In the genomic region with DNA sequence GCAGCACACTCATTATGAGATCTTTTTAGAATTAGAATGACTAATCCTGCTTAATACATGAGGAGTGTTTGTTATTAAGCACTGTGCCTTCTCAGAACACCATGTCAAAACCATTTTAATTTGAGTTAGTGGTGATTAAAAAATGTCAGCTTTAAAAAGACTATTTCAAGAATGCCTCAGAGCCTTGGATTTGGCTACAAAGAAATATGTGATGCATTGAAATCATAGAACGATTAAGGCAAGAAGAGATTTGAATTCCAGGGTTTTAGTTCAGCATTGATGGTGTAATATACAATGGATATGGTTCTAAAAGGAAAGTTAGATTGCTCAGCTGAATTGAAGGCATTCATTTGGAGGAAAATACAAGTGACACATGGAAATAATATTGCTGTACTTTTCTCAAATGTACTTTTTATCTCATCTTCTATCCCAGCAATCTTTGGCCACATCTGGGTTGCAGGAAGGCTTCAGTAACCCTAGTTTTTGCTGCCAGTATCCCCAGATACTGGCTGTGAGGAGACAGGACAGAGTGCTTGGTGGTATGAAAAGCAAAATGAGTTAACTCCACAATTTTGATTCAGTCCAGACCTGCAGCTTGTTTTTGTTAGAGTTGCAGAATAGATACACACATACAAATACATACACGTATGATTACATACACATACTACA, we compare ENCODE assay signal across 21 cellular contexts.
DNase-seq lines count a peak whose midpoint lies in the region; ATAC-seq and TF ChIP-seq lines count a peak whose summit lies in the region.
"Had no signal": no experiment of that assay in that cellular context is flagged by ENCODE, and none has a peak within 500 bp of the region (broad histone marks: within the 10 kb centered on the region; RNA-seq: fewer than 3 reads in every experiment).

No MANE protein-coding gene starts in this region.

- DNase-seq in BJ (ENCODE audit: low read depth): peak; percentile 14
- peak; percentile 22 for DNase-seq in dedifferentiated amniotic fluid mesenchymal stem cell (ENCODE audit: extremely low spot score)
- DNase-seq in left lung: no peak
- no peak for DNase-seq in DMS 273 treated with DMSO at 0.1 percent for 48 hours (lab: John Stamatoyannopoulos, UW)
- no peak for DNase-seq in 8988T
- DNase-seq in NCI-H2171 (lab: John Stamatoyannopoulos, UW): no peak
- DNase-seq: ACHN; CD4-positive, CD25-positive, alpha-beta regulatory T cell; H9; NCI-H1048; NCI-H1417; NCI-H187; NCI-H2081 treated with DMSO at 0.1 percent for 48 hours; NCI-H2171 treated with DMSO at 0.1 percent for 48 hours; NCI-H345; NCI-H510A treated with DMSO at 0.1 percent for 48 hours; SJCRH30 had no signal

- intact Hi-C loops in left lung (cut with DNase I): no loop called here

- no peaks in the 10 kb centered on the region for H3K9me3 ChIP-seq in left lung
- H3K9me3 ChIP-seq: BLaER1, SJCRH30 had no signal

- CTCF ChIA-PET in BJ (lab: Yijun Ruan, JAX): no interaction called here

- H3K4me3 ChIP-seq in BJ (ENCODE audit: low read depth, low read length) (no peak overlapping the region), left lung (no peak overlapping the region)
- H3K4me3 ChIP-seq: BLaER1, GM23338, SJCRH30 had no signal

- POLR2A ChIA-PET in BJ (lab: Charles Lee): no interaction called here

- ATAC-seq in SK-N-SH treated with all-trans-retinoic acid at 6 μM for 48 hours (no peak), left lung (peak; percentile 39), GM19023 (IDR thresholded peaks at IDR 0.05; ENCODE audit: unreplicated experiment) (no peak)
- ATAC-seq: GM23338 had no signal

- H3K27me3 ChIP-seq in BJ (ENCODE audit: control insufficient read depth, insufficient read depth, low read length) (no peaks in the 10 kb centered on the region), left lung (no peaks in the 10 kb centered on the region)
- H3K27me3 ChIP-seq: BLaER1, SJCRH30 had no signal

- no peaks in the 10 kb centered on the region for H3K36me3 ChIP-seq in BJ (ENCODE audit: control insufficient read depth, insufficient read depth, low read length)
- no peaks in the 10 kb centered on the region for H3K36me3 ChIP-seq in left lung
- H3K36me3 ChIP-seq: BLaER1, SJCRH30 had no signal

- no peak overlapping the region for H3K27ac ChIP-seq in left lung
- H3K27ac ChIP-seq: BLaER1, SJCRH30 had no signal

- no peak for TF ChIP-seq CTCF in BJ (IDR thresholded peaks at IDR 0.05; ENCODE audit: insufficient read depth, low read depth, low read length)
- no peak for TF ChIP-seq CTCF in left lung (IDR thresholded peaks at IDR 0.05)

- no peaks in the 10 kb centered on the region for H3K4me1 ChIP-seq in left lung
- H3K4me1 ChIP-seq: BLaER1 had no signal

TF ChIP-seq in SK-N-SH treated with all-trans-retinoic acid at 6 μM for 48 hours, 23 proteins besides CTCF, POLR2A, EP300 and RAD21:
- TF ChIP-seq, protein P1, sequence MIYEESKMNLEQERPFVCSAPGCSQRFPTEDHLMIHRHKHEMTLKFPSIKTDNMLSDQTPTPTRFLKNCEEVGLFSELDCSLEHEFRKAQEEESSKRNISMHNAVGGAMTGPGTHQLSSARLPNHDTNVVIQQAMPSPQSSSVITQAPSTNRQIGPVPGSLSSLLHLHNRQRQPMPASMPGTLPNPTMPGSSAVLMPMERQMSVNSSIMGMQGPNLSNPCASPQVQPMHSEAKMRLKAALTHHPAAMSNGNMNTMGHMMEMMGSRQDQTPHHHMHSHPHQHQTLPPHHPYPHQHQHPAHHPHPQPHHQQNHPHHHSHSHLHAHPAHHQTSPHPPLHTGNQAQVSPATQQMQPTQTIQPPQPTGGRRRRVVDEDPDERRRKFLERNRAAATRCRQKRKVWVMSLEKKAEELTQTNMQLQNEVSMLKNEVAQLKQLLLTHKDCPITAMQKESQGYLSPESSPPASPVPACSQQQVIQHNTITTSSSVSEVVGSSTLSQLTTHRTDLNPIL (CRISPR knock-in tag; IDR thresholded peaks at IDR 0.05; ENCODE audit: low read depth): no peak
- TF ChIP-seq, protein P2, sequence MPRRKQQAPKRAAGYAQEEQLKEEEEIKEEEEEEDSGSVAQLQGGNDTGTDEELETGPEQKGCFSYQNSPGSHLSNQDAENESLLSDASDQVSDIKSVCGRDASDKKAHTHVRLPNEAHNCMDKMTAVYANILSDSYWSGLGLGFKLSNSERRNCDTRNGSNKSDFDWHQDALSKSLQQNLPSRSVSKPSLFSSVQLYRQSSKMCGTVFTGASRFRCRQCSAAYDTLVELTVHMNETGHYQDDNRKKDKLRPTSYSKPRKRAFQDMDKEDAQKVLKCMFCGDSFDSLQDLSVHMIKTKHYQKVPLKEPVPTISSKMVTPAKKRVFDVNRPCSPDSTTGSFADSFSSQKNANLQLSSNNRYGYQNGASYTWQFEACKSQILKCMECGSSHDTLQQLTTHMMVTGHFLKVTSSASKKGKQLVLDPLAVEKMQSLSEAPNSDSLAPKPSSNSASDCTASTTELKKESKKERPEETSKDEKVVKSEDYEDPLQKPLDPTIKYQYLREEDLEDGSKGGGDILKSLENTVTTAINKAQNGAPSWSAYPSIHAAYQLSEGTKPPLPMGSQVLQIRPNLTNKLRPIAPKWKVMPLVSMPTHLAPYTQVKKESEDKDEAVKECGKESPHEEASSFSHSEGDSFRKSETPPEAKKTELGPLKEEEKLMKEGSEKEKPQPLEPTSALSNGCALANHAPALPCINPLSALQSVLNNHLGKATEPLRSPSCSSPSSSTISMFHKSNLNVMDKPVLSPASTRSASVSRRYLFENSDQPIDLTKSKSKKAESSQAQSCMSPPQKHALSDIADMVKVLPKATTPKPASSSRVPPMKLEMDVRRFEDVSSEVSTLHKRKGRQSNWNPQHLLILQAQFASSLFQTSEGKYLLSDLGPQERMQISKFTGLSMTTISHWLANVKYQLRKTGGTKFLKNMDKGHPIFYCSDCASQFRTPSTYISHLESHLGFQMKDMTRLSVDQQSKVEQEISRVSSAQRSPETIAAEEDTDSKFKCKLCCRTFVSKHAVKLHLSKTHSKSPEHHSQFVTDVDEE (CRISPR knock-in tag; IDR thresholded peaks at IDR 0.05): no peak
- no peak for TF ChIP-seq ZFP3 (CRISPR knock-in tag; IDR thresholded peaks at IDR 0.05)
- TF ChIP-seq ISL1 (CRISPR knock-in tag; IDR thresholded peaks at IDR 0.05): peak; percentile 49; the same call in 1 of the 2 replicates
- TF ChIP-seq TCF4 (CRISPR knock-in tag; IDR thresholded peaks at IDR 0.05; ENCODE audit: borderline replicate concordance): peak; percentile 45; the same call in 1 of the 2 replicates
- no peak for TF ChIP-seq ZNF70 (CRISPR knock-in tag; IDR thresholded peaks at IDR 0.05)
- TF ChIP-seq BACH2 (CRISPR knock-in tag; IDR thresholded peaks at IDR 0.05; ENCODE audit: borderline replicate concordance): no peak

Comparison
In these comparisons a context has a peak if more than half of its experiments do, and no peak if none do; other contexts are left out.
1. DNase-seq: peak in BJ (single experiment) and dedifferentiated amniotic fluid mesenchymal stem cell (single experiment); none in left lung (0 of 2), DMS 273 treated with DMSO at 0.1 percent for 48 hours (single experiment), 8988T (single experiment) and NCI-H2171 (single experiment).